In the genomic region with DNA sequence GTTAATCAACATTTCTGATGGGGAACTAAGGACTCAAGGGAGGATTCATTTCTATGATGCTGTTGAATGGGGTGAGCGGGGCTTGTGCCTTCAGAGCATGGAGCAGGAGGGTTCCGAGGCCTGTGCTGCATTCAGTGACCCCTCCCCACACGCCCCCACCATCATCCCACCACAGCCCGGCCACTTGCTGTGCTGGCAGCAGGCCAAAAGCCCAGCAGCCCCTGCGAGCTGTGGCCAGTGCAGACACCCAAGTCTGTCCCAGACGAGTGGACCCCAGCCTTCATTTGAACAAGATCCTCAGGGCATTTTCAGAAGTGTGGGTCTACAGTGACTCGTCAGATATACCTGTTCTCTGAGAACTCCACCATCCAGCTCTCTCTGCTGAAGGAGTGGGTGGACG, we compare ENCODE assay signal across 35 cellular contexts.
DNase-seq lines count a peak whose midpoint lies in the region; ATAC-seq, FAIRE-seq and TF ChIP-seq lines count a peak whose summit lies in the region.
"Had no signal": no experiment of that assay in that cellular context is flagged by ENCODE, and none has a peak within 500 bp of the region (broad histone marks: within the 10 kb centered on the region; RNA-seq: fewer than 3 reads in every experiment).

No MANE protein-coding gene starts in this region.

- H3K4me1 ChIP-seq in heart left ventricle = no peaks in the 10 kb centered on the region
- no peaks in the 10 kb centered on the region for H3K4me1 ChIP-seq in K562 (replicated peaks in 1 of 2; ENCODE audit: control insufficient read depth in 2 of 2, insufficient read depth in 2 of 2, low read length in 2 of 2)
- no peaks in the 10 kb centered on the region for H3K4me1 ChIP-seq in neural progenitor cell
- H3K4me1 ChIP-seq: A549, BE2C, Caco-2 had no signal

- H3K9me3 Mint-ChIP-seq in neural progenitor cell = no peaks in the 10 kb centered on the region
- H3K9me3 Mint-ChIP-seq: CD4-positive, alpha-beta memory T cell; CD4-positive, alpha-beta T cell; CD8-positive, alpha-beta T cell had no signal

- H2AFZ ChIP-seq in K562 (ENCODE audit: low read depth, low read length) (no peak overlapping the region), neural progenitor cell (replicated peaks) (no peak overlapping the region)

- H3K4me1 Mint-ChIP-seq in neural progenitor cell = no peaks in the 10 kb centered on the region
- H3K4me1 Mint-ChIP-seq: B cell; CD14-positive monocyte; CD4-positive, alpha-beta memory T cell; CD4-positive, CD25-positive, alpha-beta regulatory T cell; CD8-positive, alpha-beta memory T cell had no signal

- peak overlapping the region; percentile 57 for H3K27ac Mint-ChIP-seq in neural progenitor cell
- H3K27ac Mint-ChIP-seq: B cell; CD14-positive monocyte; CD4-positive, alpha-beta memory T cell; CD4-positive, alpha-beta T cell; CD8-positive, alpha-beta memory T cell; CD8-positive, alpha-beta T cell had no signal

- no peak for TF ChIP-seq POLR2A in heart left ventricle (IDR thresholded peaks at IDR 0.05)
- TF ChIP-seq POLR2A in K562 (conservative IDR thresholded peaks at IDR 0.05) = no peak

- H3K27me3 ChIP-seq in heart left ventricle (peaks cover 0 to 41% (median 10%) of the 10 kb centered on the region in 9 donors), K562 (ENCODE audit: control insufficient read depth in 2 of 2, insufficient read depth in 2 of 2, low read length in 2 of 2) (peaks cover 0 to 3% of the 10 kb centered on the region in 2 experiments; a peak in 1 of 5 replicates), neural progenitor cell (no peaks in the 10 kb centered on the region)
- H3K27me3 ChIP-seq: BE2C; BLaER1; BLaER1 treated with 17β-estradiol and CSF1 and Interleukin-3, amounts not matched to agents 10 nM and 100 nM had no signal

- no peaks in the 10 kb centered on the region for H3K9me1 ChIP-seq in K562 (ENCODE audit: control insufficient read depth, insufficient read depth, low read length)

- TF ChIP-seq CTCF in heart left ventricle (IDR thresholded peaks at IDR 0.05) (no peak), K562 (IDR thresholded peaks at IDR 0.05 in 2 of 3, conservative IDR thresholded peaks at IDR 0.05 in 1 of 3; ENCODE audit: insufficient read depth in 2 of 3, low read depth in 1 of 3, low read length in 3 of 3) (no peak), neural progenitor cell (IDR thresholded peaks at IDR 0.05) (no peak)

- CTCF ChIA-PET in K562 (lab: Yijun Ruan, JAX; ENCODE audit: low intra/inter-chr PET ratio) = no interaction called here

- H3K9me3 ChIP-seq in heart left ventricle (no peaks in the 10 kb centered on the region), K562 (replicated peaks; ENCODE audit: control insufficient read depth, insufficient read depth, low read depth, low read length) (no peaks in the 10 kb centered on the region), neural progenitor cell (ENCODE audit: low read depth) (no peaks in the 10 kb centered on the region)
- H3K9me3 ChIP-seq: A549; BE2C; BLaER1; BLaER1 treated with 17β-estradiol and CSF1 and Interleukin-3, amounts not matched to agents 10 nM and 100 nM; Caco-2 had no signal

- peaks cover 11% of the 10 kb centered on the region for H3K27me3 Mint-ChIP-seq in neural progenitor cell (ENCODE audit: insufficient read depth, low read depth)
- H3K27me3 Mint-ChIP-seq: CD4-positive, CD25-positive, alpha-beta regulatory T cell had no signal

- in situ Hi-C loops in K562 (cut with MboI) = no loop called here

- no peak overlapping the region for H3K4me3 ChIP-seq in heart left ventricle
- H3K4me3 ChIP-seq in K562 = no peak overlapping the region
- H3K4me3 ChIP-seq in neural progenitor cell = no peak overlapping the region
- H3K4me3 ChIP-seq: A549; BLaER1; BLaER1 treated with 17β-estradiol and CSF1 and Interleukin-3, amounts not matched to agents 10 nM and 100 nM had no signal

- FAIRE-seq in K562 (lab: Jason Lieb, UNC) = no peak
- FAIRE-seq: A204.1, A549, D721Med had no signal

- H3K4me3 Mint-ChIP-seq in neural progenitor cell = no peak overlapping the region
- H3K4me3 Mint-ChIP-seq: B cell; CD14-positive monocyte; CD4-positive, alpha-beta memory T cell; CD4-positive, alpha-beta T cell; CD4-positive, CD25-positive, alpha-beta regulatory T cell; CD8-positive, alpha-beta memory T cell; CD8-positive, alpha-beta T cell had no signal

- no peak for TF ChIP-seq EP300 in K562 (IDR thresholded peaks at IDR 0.05; ENCODE audit: low read length)

- H4K20me1 ChIP-seq in K562 (replicated peaks; ENCODE audit: control insufficient read depth, insufficient read depth, low read length) (0 out of 2 replicates have a peak, but pooled peaks cover 14% of the 10 kb centered on the region), neural progenitor cell (ENCODE audit: low read depth) (no peaks in the 10 kb centered on the region)
- H4K20me1 ChIP-seq: BLaER1; BLaER1 treated with 17β-estradiol and CSF1 and Interleukin-3, amounts not matched to agents 10 nM and 100 nM had no signal

- H3K79me2 ChIP-seq in K562 (ENCODE audit: control insufficient read depth, insufficient read depth, low read length) (no peaks in the 10 kb centered on the region), neural progenitor cell (ENCODE audit: low read depth) (no peaks in the 10 kb centered on the region)

- BruUV-seq in K562 (replicated peaks; lab: Mats Ljungman, UMichigan) = no TSS peak

- ATAC-seq in Right ventricle myocardium inferior = no peak
- ATAC-seq in heart left ventricle = no peak
- ATAC-seq in K562 = no peak
- ATAC-seq: A549; CD8-positive, alpha-beta T cell had no signal

- H3K36me3 ChIP-seq in heart left ventricle = no peaks in the 10 kb centered on the region
- no peaks in the 10 kb centered on the region for H3K36me3 ChIP-seq in K562 (ENCODE audit: control insufficient read depth, insufficient read depth, low read length)
- no peaks in the 10 kb centered on the region for H3K36me3 ChIP-seq in neural progenitor cell
- H3K36me3 ChIP-seq: BE2C; BLaER1; BLaER1 treated with 17β-estradiol and CSF1 and Interleukin-3, amounts not matched to agents 10 nM and 100 nM had no signal

- TF ChIP-seq RAD21 in K562 (CRISPR knock-in tag; conservative IDR thresholded peaks at IDR 0.05 in 1 of 2, IDR thresholded peaks at IDR 0.05 in 1 of 2) = no peak

- intact Hi-C loops in Right ventricle myocardium inferior (cut with DNase I) = no loop called here
- intact Hi-C loops in heart left ventricle (cut with DNase I) = no loop called here
- intact Hi-C loops in K562 (cut with micrococcal nuclease) = no loop called here

- H3F3A ChIP-seq in neural progenitor cell (ENCODE audit: low read depth) = no peaks in the 10 kb centered on the region

- H3K27ac ChIP-seq in heart left ventricle (no peak overlapping the region), K562 (ENCODE audit: extremely low read depth, low read depth, low read length) (no peak overlapping the region), neural progenitor cell (no peak overlapping the region)
- H3K27ac ChIP-seq: 22Rv1; A549; BLaER1; BLaER1 treated with 17β-estradiol and CSF1 and Interleukin-3, amounts not matched to agents 10 nM and 100 nM; C4-2B had no signal

- H3K9ac ChIP-seq in K562 (ENCODE audit: insufficient read depth in 1 of 2, low read depth in 2 of 2, low read length in 2 of 2) = no peak overlapping the region
- H3K9ac ChIP-seq in neural progenitor cell = no peak overlapping the region
- H3K9ac ChIP-seq: BLaER1; BLaER1 treated with 17β-estradiol and CSF1 and Interleukin-3, amounts not matched to agents 10 nM and 100 nM had no signal

- H3K36me3 Mint-ChIP-seq in neural progenitor cell = no peaks in the 10 kb centered on the region
- H3K36me3 Mint-ChIP-seq: CD14-positive monocyte; CD4-positive, alpha-beta memory T cell; CD4-positive, CD25-positive, alpha-beta regulatory T cell; CD8-positive, alpha-beta memory T cell; CD8-positive, alpha-beta T cell had no signal

- DNase-seq in Right ventricle myocardium inferior (ENCODE audit: missing footprints) (peak; percentile 14), heart left ventricle (no peak), K562 (ENCODE audit: extremely low read depth in 1 of 4, low spot score in 3 of 4) (no peak), neural progenitor cell (ENCODE audit: low spot score) (no peak), kidney tubule cell (ENCODE audit: low spot score) (no peak), NCI-H2171 (lab: John Stamatoyannopoulos, UW) (no peak)
- DNase-seq: 8988T; ACHN; AML-193; BE2C; C1 segment of cervical spinal cord; Caco-2; Calu3; CD4-positive, alpha-beta memory T cell; CD4-positive, alpha-beta T cell; CD4-positive, CD25-positive, alpha-beta regulatory T cell; CD8-positive, alpha-beta memory T cell; CD8-positive, alpha-beta T cell; COR-L47; DMS 273 treated with DMSO at 0.1 percent for 48 hours; DMS153; DMS53; DMS79; DMS79 treated with DMSO at 0.1 percent for 48 hours; DND-41; EL had no signal

- WGBS in heart left ventricle, 4 donors = 40 to 57% (median 45%) methylated on average over 8 of the region's 8 CpGs
- 0% methylated on average over 5 of the region's 8 CpGs for WGBS in K562 (ENCODE audit: insufficient coverage, low coverage, missing lambda C conversion rate)

- H3K4me2 ChIP-seq in K562 (ENCODE audit: insufficient read depth, low read length) = no peak overlapping the region
- no peak overlapping the region for H3K4me2 ChIP-seq in neural progenitor cell
- H3K4me2 ChIP-seq: A549; BLaER1; BLaER1 treated with 17β-estradiol and CSF1 and Interleukin-3, amounts not matched to agents 10 nM and 100 nM had no signal

- POLR2A ChIA-PET in K562 (lab: Yijun Ruan, JAX) = interaction anchor here (0.6 to 1.0 kb wide), 2 partner anchors 13 to 19 kb away, joined by 3 read pairs; no protein-coding TSS in a partner anchor

TF ChIP-seq in K562, 482 proteins besides CTCF, POLR2A, EP300 and RAD21:
- TF ChIP-seq TEAD1 (CRISPR knock-in tag; IDR thresholded peaks at IDR 0.05) = no peak
- TF ChIP-seq ZNF41 (CRISPR knock-in tag; conservative IDR thresholded peaks at IDR 0.05) = no peak
- TF ChIP-seq CBFA2T3 (IDR thresholded peaks at IDR 0.05) = no peak
- TF ChIP-seq NFIC (IDR thresholded peaks at IDR 0.05) = peak; percentile 77
- no peak for TF ChIP-seq ZNF354B (CRISPR knock-in tag; IDR thresholded peaks at IDR 0.05)
